ENCODE assay signal across 27 cellular contexts in the genomic region with DNA sequence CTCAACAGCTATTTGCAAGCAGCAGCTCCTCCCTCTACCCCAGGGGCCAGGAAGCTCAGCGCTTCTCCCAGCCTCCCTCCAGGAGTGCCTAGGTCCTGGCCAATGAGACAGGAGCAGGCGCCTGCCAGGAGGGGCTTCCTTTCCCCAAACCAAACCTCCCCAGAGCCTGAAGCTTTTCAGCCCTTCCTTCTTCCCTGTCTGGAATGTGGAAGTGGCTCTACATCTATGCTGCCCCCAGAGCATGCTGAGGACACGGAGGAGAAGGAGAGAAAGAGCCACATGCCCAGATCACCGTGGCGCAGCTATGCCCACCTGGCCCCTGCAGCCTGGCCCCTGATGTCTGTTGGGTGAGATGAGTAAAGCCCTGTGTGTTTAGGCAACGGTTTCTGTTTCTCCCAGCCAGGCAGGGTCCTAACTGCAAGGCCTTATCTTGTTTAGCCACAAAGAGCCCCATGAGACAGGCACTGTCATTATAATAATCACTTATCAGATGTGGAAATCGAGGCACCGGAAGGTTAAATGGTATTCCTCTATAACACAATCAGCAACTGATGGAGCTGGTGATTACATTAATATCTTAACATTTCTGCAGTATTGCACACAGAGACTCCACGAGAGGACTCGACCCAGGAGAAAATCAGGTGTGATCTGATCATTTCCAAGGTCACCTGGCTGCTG.
DNase-seq lines count a peak whose midpoint lies in the region; ATAC-seq and TF ChIP-seq lines count a peak whose summit lies in the region.
"Had no signal": no experiment of that assay in that cellular context is flagged by ENCODE, and none has a peak within 500 bp of the region (broad histone marks: within the 10 kb centered on the region; RNA-seq: fewer than 3 reads in every experiment).

No MANE protein-coding gene starts in this region.

- H3K36me3 Mint-ChIP-seq in endothelial cell (ENCODE audit: low read depth, unreplicated experiment) (no peaks in the 10 kb centered on the region), neural crest cell (ENCODE audit: low read depth) (no peaks in the 10 kb centered on the region)
- no peaks in the 10 kb centered on the region for H3K36me3 Mint-ChIP-seq in activated CD8-positive, alpha-beta T cell treated with anti-CD3 and anti-CD28 coated beads for 36 hours (ENCODE audit: low read depth)
- H3K36me3 Mint-ChIP-seq: activated naive CD8-positive, alpha-beta T cell treated with anti-CD3 and anti-CD28 coated beads, Interleukin-2, amount 10 ng/mL, durations not matched to agents 7 days and 5 days; stimulated activated memory B cell treated with anti-CD40 and anti-IgM and Interleukin-4, amounts not matched to agents 10 μg/mL and 1 μg/mL and 100 μg/mL, for 72 hours had no signal

- H3K4me1 Mint-ChIP-seq in endothelial cell (ENCODE audit: unreplicated experiment): peaks cover 25% of the 10 kb centered on the region
- H3K4me1 Mint-ChIP-seq in neural crest cell: peaks cover 32% of the 10 kb centered on the region
- H3K4me1 Mint-ChIP-seq in activated CD8-positive, alpha-beta T cell treated with anti-CD3 and anti-CD28 coated beads for 36 hours (ENCODE audit: low read depth): no peaks in the 10 kb centered on the region
- H3K4me1 Mint-ChIP-seq: stimulated activated memory B cell treated with anti-CD40 and anti-IgM and Interleukin-4, amounts not matched to agents 10 μg/mL and 1 μg/mL and 100 μg/mL, for 72 hours had no signal

- no peak for ATAC-seq in activated CD8-positive, alpha-beta T cell treated with anti-CD3 and anti-CD28 coated beads for 36 hours
- ATAC-seq in HG03342 (IDR thresholded peaks at IDR 0.05; ENCODE audit: unreplicated experiment): no peak
- ATAC-seq: gastrocnemius medialis; lower lobe of right lung; right cardiac atrium; stimulated activated memory B cell treated with anti-CD40 and anti-IgM and Interleukin-4, amounts not matched to agents 10 μg/mL and 1 μg/mL and 100 μg/mL, for 72 hours had no signal

- POLR2A ChIA-PET in activated CD8-positive, alpha-beta T cell treated with anti-CD3 and anti-CD28 coated beads for 36 hours (lab: Charles Lee): no interaction called here

- DNase-seq in H7 (peak; percentile 96), NCI-H2196 treated with DMSO at 0.1 percent for 48 hours (lab: John Stamatoyannopoulos, UW; ENCODE audit: unreplicated experiment) (peak; percentile 11), endothelial cell (ENCODE audit: low spot score) (peak; percentile 22), neural crest cell (ENCODE audit: low read depth, low spot score) (no peak), AG08396 (ENCODE audit: low spot score) (no peak)
- no peak for DNase-seq in activated CD8-positive, alpha-beta T cell treated with anti-CD3 and anti-CD28 coated beads for 36 hours
- DNase-seq: activated effector memory CD4-positive, alpha-beta T cell treated with Interleukin-2 at 50 U/mL for 16 hours; activated naive CD8-positive, alpha-beta T cell treated with anti-CD3 and anti-CD28 coated beads, Interleukin-2, amount 10 ng/mL, durations not matched to agents 7 days and 5 days; activated T-cell treated with anti-CD3 and anti-CD28 coated beads for 4 hours; C1 segment of cervical spinal cord; Caco-2; central memory CD4-positive, alpha-beta T cell; dermis blood vessel endothelial cell; DMS79; gastrocnemius medialis; lower lobe of right lung; NCI-H1436; NCI-H2107; right cardiac atrium; RPMI8226; stimulated activated CD4-positive, alpha-beta T cell treated with anti-CD3 and anti-CD28 coated beads, Interleukin-12 subunit alpha, Interleukin-12 subunit beta, amount 100 ng/mL, for 4 hours; stimulated activated CD4-positive, alpha-beta T cell treated with anti-CD3 and anti-CD28 coated beads, Interleukin-4, amount 100 ng/mL, for 4 hours; substantia nigra had no signal

- H3K27me3 Mint-ChIP-seq in endothelial cell (ENCODE audit: unreplicated experiment) (no peaks in the 10 kb centered on the region), neural crest cell (ENCODE audit: low read depth) (peaks cover 9% of the 10 kb centered on the region)
- H3K27me3 Mint-ChIP-seq in activated CD8-positive, alpha-beta T cell treated with anti-CD3 and anti-CD28 coated beads for 36 hours: peaks cover 12% of the 10 kb centered on the region

- no peaks in the 10 kb centered on the region for H3K9me3 Mint-ChIP-seq in endothelial cell (ENCODE audit: unreplicated experiment)
- H3K9me3 Mint-ChIP-seq in neural crest cell: no peaks in the 10 kb centered on the region
- H3K9me3 Mint-ChIP-seq in activated CD8-positive, alpha-beta T cell treated with anti-CD3 and anti-CD28 coated beads for 36 hours: no peaks in the 10 kb centered on the region
- H3K9me3 Mint-ChIP-seq: activated naive CD8-positive, alpha-beta T cell treated with anti-CD3 and anti-CD28 coated beads, Interleukin-2, amount 10 ng/mL, durations not matched to agents 7 days and 5 days; nephron; stimulated activated memory B cell treated with anti-CD40 and anti-IgM and Interleukin-4, amounts not matched to agents 10 μg/mL and 1 μg/mL and 100 μg/mL, for 72 hours had no signal

- H3K4me3 Mint-ChIP-seq in endothelial cell (ENCODE audit: unreplicated experiment) (no peak overlapping the region), neural crest cell (no peak overlapping the region)
- H3K4me3 Mint-ChIP-seq in activated CD8-positive, alpha-beta T cell treated with anti-CD3 and anti-CD28 coated beads for 36 hours: no peak overlapping the region
- H3K4me3 Mint-ChIP-seq: activated naive CD8-positive, alpha-beta T cell treated with anti-CD3 and anti-CD28 coated beads, Interleukin-2, amount 10 ng/mL, durations not matched to agents 7 days and 5 days; nephron; stimulated activated memory B cell treated with anti-CD40 and anti-IgM and Interleukin-4, amounts not matched to agents 10 μg/mL and 1 μg/mL and 100 μg/mL, for 72 hours had no signal

- H3K36me3 ChIP-seq in H7 (replicated peaks; ENCODE audit: control insufficient read depth, insufficient read depth, low read length): no peaks in the 10 kb centered on the region
- H3K36me3 ChIP-seq: ascending aorta, gastrocnemius medialis, lower lobe of right lung had no signal

- no peaks in the 10 kb centered on the region for H3K27me3 ChIP-seq in H7 (ENCODE audit: control insufficient read depth, insufficient read depth, low read length)
- H3K27me3 ChIP-seq: ascending aorta had no signal

- TF ChIP-seq CTCF in endothelial cell (IDR thresholded peaks at IDR 0.05; ENCODE audit: unreplicated experiment) (no peak), neural crest cell (conservative IDR thresholded peaks at IDR 0.05) (no peak)
- TF ChIP-seq CTCF in activated CD8-positive, alpha-beta T cell treated with anti-CD3 and anti-CD28 coated beads for 36 hours (IDR thresholded peaks at IDR 0.05): no peak

- intact Hi-C loops in activated CD8-positive, alpha-beta T cell treated with anti-CD3 and anti-CD28 coated beads for 36 hours (cut with micrococcal nuclease): no loop called here

- CTCF ChIA-PET in activated CD8-positive, alpha-beta T cell treated with anti-CD3 and anti-CD28 coated beads for 36 hours (lab: Charles Lee): no interaction called here

- no peak overlapping the region for H3K4me3 ChIP-seq in H7 (ENCODE audit: insufficient read depth, low read depth, low read length)
- H3K4me3 ChIP-seq: ascending aorta, gastrocnemius medialis, lower lobe of right lung had no signal

- no peak overlapping the region for H3K27ac Mint-ChIP-seq in endothelial cell (ENCODE audit: unreplicated experiment)
- H3K27ac Mint-ChIP-seq in neural crest cell (ENCODE audit: unreplicated experiment): peak overlapping the region; percentile 78
- H3K27ac Mint-ChIP-seq in activated CD8-positive, alpha-beta T cell treated with anti-CD3 and anti-CD28 coated beads for 36 hours: no peak overlapping the region
- H3K27ac Mint-ChIP-seq: activated naive CD8-positive, alpha-beta T cell treated with anti-CD3 and anti-CD28 coated beads, Interleukin-2, amount 10 ng/mL, durations not matched to agents 7 days and 5 days; nephron; stimulated activated memory B cell treated with anti-CD40 and anti-IgM and Interleukin-4, amounts not matched to agents 10 μg/mL and 1 μg/mL and 100 μg/mL, for 72 hours had no signal

Comparison
In these comparisons a context has a peak if more than half of its experiments do, and no peak if none do; other contexts are left out.
1. DNase-seq: peak in H7 (single experiment), NCI-H2196 treated with DMSO at 0.1 percent for 48 hours (single experiment) and endothelial cell (single experiment); none in neural crest cell (single experiment), AG08396 (single experiment) and activated CD8-positive, alpha-beta T cell treated with anti-CD3 and anti-CD28 coated beads for 36 hours (single experiment).